8 cellular contexts compared by ENCODE assay signal in the genomic region with DNA sequence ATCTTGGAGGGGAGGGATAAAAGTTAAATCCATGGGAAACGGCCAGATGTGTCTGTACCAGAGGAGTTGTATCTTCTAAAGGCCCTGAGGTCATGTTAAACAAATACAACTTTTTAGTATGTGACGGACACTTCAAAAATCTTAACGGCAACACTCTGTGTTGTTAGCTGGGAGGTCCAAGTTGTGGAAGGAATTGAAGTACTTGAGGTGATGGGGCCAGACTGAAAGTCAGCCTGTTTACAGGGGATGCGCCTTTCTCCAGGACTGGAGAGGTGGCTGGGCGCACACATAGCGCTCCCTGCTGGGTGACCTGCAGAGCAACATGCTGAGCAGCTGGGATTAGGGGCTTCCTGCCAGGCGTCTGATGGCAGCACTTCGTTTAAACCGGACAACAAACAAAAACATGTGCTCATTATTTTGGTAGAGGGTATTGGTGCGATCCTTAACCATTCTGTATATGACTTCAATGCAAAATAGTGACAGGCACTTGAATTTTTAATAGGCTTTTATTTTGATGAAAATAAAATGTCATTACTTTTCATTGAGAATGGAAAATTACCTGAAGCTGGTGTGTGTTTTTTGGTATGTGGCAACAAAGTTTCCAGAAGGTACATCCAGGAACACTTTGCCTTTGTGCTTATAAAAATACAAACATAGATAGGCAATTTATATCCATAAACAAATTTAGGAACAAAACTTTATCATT.
DNase-seq lines count a peak whose midpoint lies in the region; ATAC-seq and TF ChIP-seq lines count a peak whose summit lies in the region.

No MANE protein-coding gene starts in this region.

- peaks cover 3% of the 10 kb centered on the region for H3K79me2 ChIP-seq in parathyroid adenoma

- no peaks in the 10 kb centered on the region for H3K27me3 ChIP-seq in parathyroid adenoma (ENCODE audit: control insufficient read depth, insufficient read depth, low read length)

- in situ Hi-C loops in GM13976 (cut with MboI; ENCODE audit: low sequenced_read_pairs, unreplicated experiment): loop anchor here (25.0 kb wide), 1 partner anchor 445 kb away; no protein-coding TSS in a partner anchor

- H3K4me3 ChIP-seq in parathyroid adenoma (ENCODE audit: low read depth, low read length): no peak overlapping the region

- no peaks in the 10 kb centered on the region for H3K9me3 ChIP-seq in parathyroid adenoma (ENCODE audit: control insufficient read depth, low read length)

- peak; percentile 93 for ATAC-seq in HG02884 (IDR thresholded peaks at IDR 0.05; ENCODE audit: unreplicated experiment)
- ATAC-seq in Right ventricle myocardium superior (ENCODE audit: poor library complexity): peak; percentile 94

- intact Hi-C loops in activated naive CD4-positive, alpha-beta T cell treated with anti-CD3 and anti-CD28 coated beads for 36 hours (cut with micrococcal nuclease): loop anchor here (1.0 kb wide), 2 partner anchors 236 to 454 kb away; no protein-coding TSS in a partner anchor
- intact Hi-C loops in Right ventricle myocardium superior (cut with DNase I): loop anchor here (5.0 kb wide), 2 partner anchors 235 to 455 kb away; no protein-coding TSS in a partner anchor

- no peak overlapping the region for H3K27ac Mint-ChIP-seq in activated naive CD4-positive, alpha-beta T cell treated with anti-CD3 and anti-CD28 coated beads for 36 hours

- no peak overlapping the region for H3K9ac ChIP-seq in parathyroid adenoma

- H3K4me1 Mint-ChIP-seq in activated naive CD4-positive, alpha-beta T cell treated with anti-CD3 and anti-CD28 coated beads for 36 hours (ENCODE audit: low read depth): peaks cover 25% of the 10 kb centered on the region

- DNase-seq in AG09319 (ENCODE audit: extremely low read depth, low read depth) (peak; percentile 58), GM13976 (ENCODE audit: low spot score) (peak; percentile 69), NCI-H460 (ENCODE audit: extremely low read depth, low read depth) (peak; percentile 69), Right ventricle myocardium superior (peak; percentile 71), DMS79 treated with DMSO at 0.1 percent for 48 hours (lab: John Stamatoyannopoulos, UW) (no peak)
- DNase-seq in activated naive CD4-positive, alpha-beta T cell treated with anti-CD3 and anti-CD28 coated beads for 36 hours: peak; percentile 61

- no peak overlapping the region for H3K4me2 ChIP-seq in parathyroid adenoma (ENCODE audit: low read length)

- H3K27ac ChIP-seq in parathyroid adenoma: no peak overlapping the region

- no peak overlapping the region for H3K4me3 Mint-ChIP-seq in activated naive CD4-positive, alpha-beta T cell treated with anti-CD3 and anti-CD28 coated beads for 36 hours

- H3K36me3 Mint-ChIP-seq in activated naive CD4-positive, alpha-beta T cell treated with anti-CD3 and anti-CD28 coated beads for 36 hours (ENCODE audit: low read depth): peaks cover 21% of the 10 kb centered on the region

- H3K27me3 Mint-ChIP-seq in activated naive CD4-positive, alpha-beta T cell treated with anti-CD3 and anti-CD28 coated beads for 36 hours (ENCODE audit: low read depth): no peaks in the 10 kb centered on the region

- H2AFZ ChIP-seq in parathyroid adenoma: no peak overlapping the region

- no peaks in the 10 kb centered on the region for H3K36me3 ChIP-seq in parathyroid adenoma (ENCODE audit: control insufficient read depth, insufficient read depth, low read length)

- H3K4me1 ChIP-seq in parathyroid adenoma: peaks cover 4% of the 10 kb centered on the region

- H3K9me3 Mint-ChIP-seq in activated naive CD4-positive, alpha-beta T cell treated with anti-CD3 and anti-CD28 coated beads for 36 hours: no peaks in the 10 kb centered on the region

- CTCF ChIA-PET in activated naive CD4-positive, alpha-beta T cell treated with anti-CD3 and anti-CD28 coated beads for 36 hours (lab: Charles Lee): interaction anchor here (0.6 to 6.4 kb wide), 5 partner anchors 9 to 396 kb away, joined by 3 to 41 read pairs (median 4); no protein-coding TSS in a partner anchor

- TF ChIP-seq CTCF in AG09319 (IDR thresholded peaks at IDR 0.05; ENCODE audit: low read depth, low read length) (peak; percentile 96), GM13976 (IDR thresholded peaks at IDR 0.05; ENCODE audit: borderline replicate concordance, control extremely low read depth, extremely low read depth, insufficient read depth, missing control alignments) (peak; percentile 83), parathyroid adenoma (IDR thresholded peaks at IDR 0.05) (peak; percentile 73)
